In the genomic region with DNA sequence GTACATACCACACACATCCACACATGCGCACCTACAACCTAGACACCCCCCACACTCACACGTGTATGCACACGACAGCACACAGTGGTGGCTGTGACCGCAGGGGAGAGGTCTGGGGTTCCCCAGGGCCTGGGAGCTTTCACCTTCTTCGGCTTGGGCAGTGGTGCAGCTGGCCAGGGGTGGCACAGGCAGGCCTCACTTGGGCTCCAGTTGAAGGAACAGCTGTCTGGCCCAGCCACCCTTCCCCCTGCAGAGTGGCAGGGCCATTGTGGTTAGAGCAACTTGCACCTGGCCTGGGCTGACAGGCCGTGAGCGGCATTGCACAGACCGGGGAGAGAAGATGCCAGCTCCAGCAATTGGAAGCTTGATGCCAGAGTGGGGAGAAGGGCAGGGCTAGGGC, we compare ENCODE assay signal across 13 cellular contexts.
A peak's percentile ranks its signal among the peaks of the same experiment; 100 is the strongest.
DNase-seq lines count a peak whose midpoint lies in the region; ATAC-seq and TF ChIP-seq lines count a peak whose summit lies in the region.
"Had no signal": no experiment of that assay in that cellular context is flagged by ENCODE, and none has a peak within 500 bp of the region (broad histone marks: within the 10 kb centered on the region; RNA-seq: fewer than 3 reads in every experiment).

No MANE protein-coding gene starts in this region.

- no peak for TF ChIP-seq CTCF in Peyer's patch (IDR thresholded peaks at IDR 0.05)
- TF ChIP-seq CTCF in natural killer cell (IDR thresholded peaks at IDR 0.05), result no peak

- no peaks in the 10 kb centered on the region for H3K36me3 ChIP-seq in Peyer's patch
- H3K36me3 ChIP-seq: neutrophil had no signal

- peak in 2 of 3 donors; percentile 59 to 77 for DNase-seq in Peyer's patch
- DNase-seq in natural killer cell, result peak; percentile 23
- DNase-seq in LoVo (ENCODE audit: low spot score), result no peak
- DNase-seq: activated CD4-positive, alpha-beta memory T cell treated with anti-CD3 and anti-CD28 coated beads, Interleukin-2, amount 10 ng/mL, durations not matched to agents 7 days and 5 days; activated naive CD8-positive, alpha-beta T cell treated with anti-CD3 and anti-CD28 coated beads, Interleukin-2, amount 10 ng/mL, durations not matched to agents 7 days and 5 days; NCI-H69; stimulated activated naive CD4-positive, alpha-beta T cell had no signal

- no peak overlapping the region for H3K27ac Mint-ChIP-seq in natural killer cell
- H3K27ac Mint-ChIP-seq: activated CD4-positive, alpha-beta memory T cell treated with anti-CD3 and anti-CD28 coated beads, Interleukin-2, amount 10 ng/mL, durations not matched to agents 7 days and 5 days; activated naive CD8-positive, alpha-beta T cell treated with anti-CD3 and anti-CD28 coated beads, Interleukin-2, amount 10 ng/mL, durations not matched to agents 7 days and 5 days had no signal

- H3K27ac ChIP-seq in Peyer's patch, result no peak overlapping the region
- H3K27ac ChIP-seq: neutrophil had no signal

- no peak overlapping the region for H3K4me3 Mint-ChIP-seq in natural killer cell
- H3K4me3 Mint-ChIP-seq: activated CD4-positive, alpha-beta memory T cell treated with anti-CD3 and anti-CD28 coated beads, Interleukin-2, amount 10 ng/mL, durations not matched to agents 7 days and 5 days; activated naive CD8-positive, alpha-beta T cell treated with anti-CD3 and anti-CD28 coated beads, Interleukin-2, amount 10 ng/mL, durations not matched to agents 7 days and 5 days had no signal

- no peaks in the 10 kb centered on the region for H3K9me3 Mint-ChIP-seq in natural killer cell
- H3K9me3 Mint-ChIP-seq: activated CD4-positive, alpha-beta memory T cell treated with anti-CD3 and anti-CD28 coated beads, Interleukin-2, amount 10 ng/mL, durations not matched to agents 7 days and 5 days; activated naive CD8-positive, alpha-beta T cell treated with anti-CD3 and anti-CD28 coated beads, Interleukin-2, amount 10 ng/mL, durations not matched to agents 7 days and 5 days had no signal

- no peaks in the 10 kb centered on the region for H3K4me1 ChIP-seq in Peyer's patch

- H3K9me3 ChIP-seq in Peyer's patch, result no peaks in the 10 kb centered on the region
- H3K9me3 ChIP-seq: neutrophil had no signal

- intact Hi-C loops in natural killer cell (cut with micrococcal nuclease), result no loop called here

- TF ChIP-seq POLR2A in Peyer's patch (IDR thresholded peaks at IDR 0.05), result no peak

- H3K36me3 Mint-ChIP-seq in natural killer cell, result no peaks in the 10 kb centered on the region
- H3K36me3 Mint-ChIP-seq: activated naive CD8-positive, alpha-beta T cell treated with anti-CD3 and anti-CD28 coated beads, Interleukin-2, amount 10 ng/mL, durations not matched to agents 7 days and 5 days had no signal

- peak; percentile 69 for ATAC-seq in GM18867 (IDR thresholded peaks at IDR 0.05; ENCODE audit: unreplicated experiment)
- ATAC-seq in HG02943 (IDR thresholded peaks at IDR 0.05; ENCODE audit: low read depth, unreplicated experiment), result peak; percentile 69
- ATAC-seq in natural killer cell, result peak; percentile 25 to 87 (median 71)
- ATAC-seq in GM18870 (IDR thresholded peaks at IDR 0.05; ENCODE audit: unreplicated experiment), result no peak
- no peak for ATAC-seq in GM21528 (IDR thresholded peaks at IDR 0.05; ENCODE audit: low FRiP score, unreplicated experiment)
- ATAC-seq: K562 had no signal

- H3K4me1 Mint-ChIP-seq in natural killer cell, result peaks cover 0 to 9% of the 10 kb centered on the region in 2 donors
- H3K4me1 Mint-ChIP-seq: activated CD4-positive, alpha-beta memory T cell treated with anti-CD3 and anti-CD28 coated beads, Interleukin-2, amount 10 ng/mL, durations not matched to agents 7 days and 5 days; activated naive CD8-positive, alpha-beta T cell treated with anti-CD3 and anti-CD28 coated beads, Interleukin-2, amount 10 ng/mL, durations not matched to agents 7 days and 5 days had no signal

- no peaks in the 10 kb centered on the region for H3K27me3 ChIP-seq in Peyer's patch
- H3K27me3 ChIP-seq: neutrophil had no signal

- H3K4me3 ChIP-seq in Peyer's patch, result no peak overlapping the region
- H3K4me3 ChIP-seq: K562 had no signal

- H3K27me3 Mint-ChIP-seq in natural killer cell (ENCODE audit: low read depth in 2 of 2), result peaks cover 0 to 3% of the 10 kb centered on the region in 2 donors
- H3K27me3 Mint-ChIP-seq: activated CD4-positive, alpha-beta memory T cell treated with anti-CD3 and anti-CD28 coated beads, Interleukin-2, amount 10 ng/mL, durations not matched to agents 7 days and 5 days; activated naive CD8-positive, alpha-beta T cell treated with anti-CD3 and anti-CD28 coated beads, Interleukin-2, amount 10 ng/mL, durations not matched to agents 7 days and 5 days had no signal

Comparison
In these comparisons a context has a peak if more than half of its experiments do, and no peak if none do; other contexts are left out.
1. ATAC-seq: peak in GM18867 (single experiment), HG02943 (single experiment) and natural killer cell (3 of 3); none in GM18870 (single experiment) and GM21528 (single experiment).